In the genomic region with DNA sequence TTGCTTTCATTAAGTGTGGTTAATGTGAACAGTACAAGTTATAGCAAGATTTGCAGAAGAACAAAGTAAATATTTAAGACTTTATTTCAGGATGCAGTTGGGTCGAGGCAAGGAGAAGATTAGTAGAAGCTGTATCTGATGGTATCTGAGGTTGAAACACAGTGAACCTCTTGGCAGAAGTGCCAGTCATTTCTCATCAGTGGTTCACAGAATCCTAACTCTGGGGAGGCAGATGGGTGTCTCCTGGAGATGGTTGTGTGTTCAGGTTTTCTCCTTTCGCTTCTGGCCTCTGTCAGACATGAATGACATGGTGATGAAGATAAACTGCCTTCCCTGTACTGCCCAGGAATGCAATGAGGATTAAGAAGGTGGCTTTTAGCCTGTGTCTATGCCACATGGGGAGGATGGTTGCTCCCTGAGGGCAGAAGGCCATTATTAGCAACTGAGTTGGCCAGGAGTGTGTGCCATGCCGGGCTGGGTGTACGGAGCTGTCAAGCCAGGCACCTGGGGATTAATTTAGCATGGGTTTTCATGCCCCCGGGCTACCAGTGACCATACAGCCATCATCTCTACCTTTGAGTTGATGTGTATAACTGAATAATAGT, we compare ENCODE assay signal across 20 cellular contexts. TPM values are rescaled to one million over a fixed set of nuclear protein-coding genes. Genes with fewer than 3 reads are reported as not detected.
DNase-seq lines count a peak whose midpoint lies in the region; ATAC-seq and TF ChIP-seq lines count a peak whose summit lies in the region.
"Had no signal": no experiment of that assay in that cellular context is flagged by ENCODE, and none has a peak within 500 bp of the region (broad histone marks: within the 10 kb centered on the region; RNA-seq: fewer than 3 reads in every experiment).

No MANE protein-coding gene starts in this region.

- H4K20me1 ChIP-seq in KMS-11 (ENCODE audit: insufficient read depth), result peaks cover 6% of the 10 kb centered on the region; the same call in 1 of the 2 replicates

- H3K79me2 ChIP-seq in KMS-11 (ENCODE audit: insufficient read depth, low read depth), result no peaks in the 10 kb centered on the region; the same call in 1 of the 2 replicates

- no peak overlapping the region for H2AFZ ChIP-seq in KMS-11 (ENCODE audit: low read depth)

- no peak overlapping the region for H3K4me3 ChIP-seq in KMS-11 (IDR thresholded peaks at IDR 0.05; ENCODE audit: insufficient read depth, low read depth, low read length)
- H3K4me3 ChIP-seq: coronary artery, esophagus squamous epithelium, HAP-1, left lung, sigmoid colon, SJCRH30 had no signal

- no peak for TF ChIP-seq CTCF in KMS-11 (conservative IDR thresholded peaks at IDR 0.05; ENCODE audit: low read depth, low read length)

- peak overlapping the region; percentile 95 for H3K27ac Mint-ChIP-seq in activated naive CD8-positive, alpha-beta T cell treated with anti-CD3 and anti-CD28 coated beads for 36 hours
- H3K27ac Mint-ChIP-seq in natural killer cell treated with Interleukin-12 subunit alpha and Interleukin-12 subunit beta and Interleukin-15 and Interleukin-18, amount 100 ng/mL, for 72 hours, result peak overlapping the region in 1 of 2 donors; percentile 11

- no peaks in the 10 kb centered on the region for H3K27me3 ChIP-seq in KMS-11 (ENCODE audit: insufficient read depth, low read depth)
- H3K27me3 ChIP-seq: esophagus squamous epithelium, left lung, sigmoid colon, SJCRH30 had no signal

- no peaks in the 10 kb centered on the region for H3K27me3 Mint-ChIP-seq in activated naive CD8-positive, alpha-beta T cell treated with anti-CD3 and anti-CD28 coated beads for 36 hours
- peaks cover 35 to 46% of the 10 kb centered on the region in 2 donors for H3K27me3 Mint-ChIP-seq in natural killer cell treated with Interleukin-12 subunit alpha and Interleukin-12 subunit beta and Interleukin-15 and Interleukin-18, amount 100 ng/mL, for 72 hours

- H3K4me1 ChIP-seq in KMS-11 (ENCODE audit: low read depth, poor library complexity, severe bottlenecking), result peaks cover 88% of the 10 kb centered on the region
- H3K4me1 ChIP-seq: left lung had no signal

- peak in 1 of 2 donors; percentile 6 for ATAC-seq in natural killer cell treated with Interleukin-12 subunit alpha and Interleukin-12 subunit beta and Interleukin-15 and Interleukin-18, amount 100 ng/mL, for 72 hours
- ATAC-seq in HG03457 (IDR thresholded peaks at IDR 0.05; ENCODE audit: unreplicated experiment), result no peak
- ATAC-seq: left lung had no signal

- peak overlapping the region; percentile 38 for H3K4me3 Mint-ChIP-seq in activated naive CD8-positive, alpha-beta T cell treated with anti-CD3 and anti-CD28 coated beads for 36 hours
- H3K4me3 Mint-ChIP-seq in natural killer cell treated with Interleukin-12 subunit alpha and Interleukin-12 subunit beta and Interleukin-15 and Interleukin-18, amount 100 ng/mL, for 72 hours, result peak overlapping the region; percentile 66
- H3K4me3 Mint-ChIP-seq: neural crest cell had no signal

- H3K4me1 Mint-ChIP-seq in activated naive CD8-positive, alpha-beta T cell treated with anti-CD3 and anti-CD28 coated beads for 36 hours, result peaks cover 45% of the 10 kb centered on the region
- peaks cover 39 to 48% of the 10 kb centered on the region in 2 donors for H3K4me1 Mint-ChIP-seq in natural killer cell treated with Interleukin-12 subunit alpha and Interleukin-12 subunit beta and Interleukin-15 and Interleukin-18, amount 100 ng/mL, for 72 hours (ENCODE audit: low read depth in 2 of 2)

- H3K36me3 Mint-ChIP-seq in activated naive CD8-positive, alpha-beta T cell treated with anti-CD3 and anti-CD28 coated beads for 36 hours, result peaks cover 27% of the 10 kb centered on the region
- H3K36me3 Mint-ChIP-seq in natural killer cell treated with Interleukin-12 subunit alpha and Interleukin-12 subunit beta and Interleukin-15 and Interleukin-18, amount 100 ng/mL, for 72 hours, result peaks cover 14% of the 10 kb centered on the region

- peak overlapping the region; percentile 78 for H3K4me2 ChIP-seq in KMS-11

- H3K9me3 Mint-ChIP-seq in activated naive CD8-positive, alpha-beta T cell treated with anti-CD3 and anti-CD28 coated beads for 36 hours, result no peaks in the 10 kb centered on the region
- no peaks in the 10 kb centered on the region for H3K9me3 Mint-ChIP-seq in natural killer cell treated with Interleukin-12 subunit alpha and Interleukin-12 subunit beta and Interleukin-15 and Interleukin-18, amount 100 ng/mL, for 72 hours
- H3K9me3 Mint-ChIP-seq: neural crest cell had no signal

- H3K27ac ChIP-seq in KMS-11, result peak overlapping the region; percentile 55; the same call in 1 of the 2 replicates
- H3K27ac ChIP-seq: 22Rv1, coronary artery, esophagus squamous epithelium, left lung, sigmoid colon, SJCRH30 had no signal

- peak in 2 of 3 experiments; percentile 18 to 58 for DNase-seq in NCI-H1417 (lab: John Stamatoyannopoulos, UW)
- DNase-seq in NCI-H1417 treated with DMSO at 0.1 percent for 48 hours (lab: John Stamatoyannopoulos, UW), result no peak
- DNase-seq in activated naive CD8-positive, alpha-beta T cell treated with anti-CD3 and anti-CD28 coated beads for 36 hours, result no peak
- DNase-seq in natural killer cell treated with Interleukin-12 subunit alpha and Interleukin-12 subunit beta and Interleukin-15 and Interleukin-18, amount 100 ng/mL, for 72 hours (ENCODE audit: low spot score), result no peak
- no peak for DNase-seq in NCI-H774 (lab: John Stamatoyannopoulos, UW)
- DNase-seq in stimulated activated CD4-positive, alpha-beta T cell treated with anti-CD3 and anti-CD28 coated beads, Interleukin-4, amount 100 ng/mL, for 1 hour, result no peak
- DNase-seq: amniotic stem cell, esophagus squamous epithelium, hippocampal formation, KG1, left lung, NCI-H2029, sigmoid colon, SJCRH30 had no signal

- H3K9ac ChIP-seq in KMS-11, result no peak overlapping the region

- H3K36me3 ChIP-seq in KMS-11 (ENCODE audit: insufficient read depth), result no peaks in the 10 kb centered on the region
- H3K36me3 ChIP-seq: esophagus squamous epithelium, HAP-1, left lung, sigmoid colon, SJCRH30 had no signal

RNA-seq across cellular contexts. Expression of a gene that starts 28.0 kb away (rescaled TPM):
- 10 to 100 TPM; 34.0 to 34.5 TPM for total RNA-seq in activated naive CD8-positive, alpha-beta T cell treated with anti-CD3 and anti-CD28 coated beads for 36 hours
- 10 to 100 TPM; 58.1 to 99.5 TPM for total RNA-seq in natural killer cell treated with Interleukin-12 subunit alpha and Interleukin-12 subunit beta and Interleukin-15 and Interleukin-18, amount 100 ng/mL, for 72 hours

Comparison
In these comparisons a context has a peak if more than half of its experiments do, and no peak if none do; other contexts are left out.
1. DNase-seq: peak in NCI-H1417 (2 of 3); none in NCI-H1417 treated with DMSO at 0.1 percent for 48 hours (single experiment), activated naive CD8-positive, alpha-beta T cell treated with anti-CD3 and anti-CD28 coated beads for 36 hours (single experiment), natural killer cell treated with Interleukin-12 subunit alpha and Interleukin-12 subunit beta and Interleukin-15 and Interleukin-18, amount 100 ng/mL, for 72 hours (single experiment), NCI-H774 (single experiment) and stimulated activated CD4-positive, alpha-beta T cell treated with anti-CD3 and anti-CD28 coated beads, Interleukin-4, amount 100 ng/mL, for 1 hour (single experiment).